In the genomic region with DNA sequence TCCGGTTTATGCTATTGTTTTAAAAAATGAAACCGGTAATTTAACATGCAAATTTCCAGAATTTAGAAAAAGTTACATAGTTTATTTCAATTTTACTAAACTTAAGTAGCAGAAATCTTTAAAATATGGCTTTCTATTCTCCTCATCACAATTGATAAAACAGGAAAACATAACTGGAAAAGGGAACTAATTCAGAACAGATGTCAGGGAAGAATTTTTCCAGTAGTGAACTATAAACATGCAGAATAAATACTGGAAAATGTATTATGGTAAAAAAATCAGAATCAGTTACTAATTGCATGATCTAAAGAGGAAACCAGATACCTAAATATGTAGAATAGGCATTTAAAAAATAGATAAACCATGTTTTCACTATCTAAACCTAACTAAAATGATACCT, we compare ENCODE assay signal across 19 cellular contexts. TPM values are rescaled to one million over a fixed set of nuclear protein-coding genes. Genes with fewer than 3 reads are reported as not detected.
DNase-seq lines count a peak whose midpoint lies in the region; ATAC-seq and TF ChIP-seq lines count a peak whose summit lies in the region.
"Had no signal": no experiment of that assay in that cellular context is flagged by ENCODE, and none has a peak within 500 bp of the region (broad histone marks: within the 10 kb centered on the region; RNA-seq: fewer than 3 reads in every experiment).

No MANE protein-coding gene starts in this region.

- no peak overlapping the region for H2BK120ac ChIP-seq in mesenchymal stem cell (ENCODE audit: low read depth, low read length)

- H3K27me3 ChIP-seq in SK-N-SH (ENCODE audit: insufficient read depth) (no peaks in the 10 kb centered on the region), endodermal cell (ENCODE audit: control insufficient read depth, insufficient read depth, low read length, poor library complexity, severe bottlenecking) (no peaks in the 10 kb centered on the region), mesenchymal stem cell (ENCODE audit: control insufficient read depth in 1 of 2, insufficient read depth in 1 of 2, low read length in 2 of 2) (no peaks in the 10 kb centered on the region)

- no peak for TF ChIP-seq RAD21 in SK-N-SH (IDR thresholded peaks at IDR 0.05; ENCODE audit: low read length)

- H2AK5ac ChIP-seq in mesenchymal stem cell (ENCODE audit: low read length, severe bottlenecking): no peak overlapping the region

- H2BK15ac ChIP-seq in mesenchymal stem cell (ENCODE audit: low read depth, poor library complexity, severe bottlenecking): no peak overlapping the region

- peaks cover 20% of the 10 kb centered on the region for H3K79me2 ChIP-seq in SK-N-SH (ENCODE audit: insufficient read depth)

- ATAC-seq in T-cell (replicated peaks in 1 of 4) (no peak), HG03378 (IDR thresholded peaks at IDR 0.05; ENCODE audit: unreplicated experiment) (no peak)
- ATAC-seq: A549, HCT116 had no signal

- no peak overlapping the region for H3K14ac ChIP-seq in mesenchymal stem cell (ENCODE audit: low read length in 2 of 2)

- no peaks in the 10 kb centered on the region for H3K9me3 Mint-ChIP-seq in endodermal cell
- H3K9me3 Mint-ChIP-seq in osteocyte (ENCODE audit: unreplicated experiment): no peaks in the 10 kb centered on the region
- H3K9me3 Mint-ChIP-seq in T-cell: no peaks in the 10 kb centered on the region
- H3K9me3 Mint-ChIP-seq: H9 had no signal

- H3K4me3 Mint-ChIP-seq in endodermal cell (no peak overlapping the region), osteocyte (ENCODE audit: unreplicated experiment) (no peak overlapping the region), T-cell (no peak overlapping the region)
- H3K4me3 Mint-ChIP-seq: CD4-positive, alpha-beta memory T cell; H9 had no signal

- no peak overlapping the region for H3K23ac ChIP-seq in mesenchymal stem cell (ENCODE audit: low read length in 2 of 2)

- H3K36me3 Mint-ChIP-seq in endodermal cell (ENCODE audit: low read depth) (peaks cover 2% of the 10 kb centered on the region), osteocyte (ENCODE audit: unreplicated experiment) (no peaks in the 10 kb centered on the region), T-cell (peaks cover 2% of the 10 kb centered on the region)

- no peak overlapping the region for H4K8ac ChIP-seq in mesenchymal stem cell (ENCODE audit: low read length)

- H3K36me3 ChIP-seq in SK-N-SH (replicated peaks in 1 of 2; ENCODE audit: control insufficient read depth in 1 of 2, insufficient read depth in 2 of 2, low read length in 1 of 2) (no peaks in the 10 kb centered on the region), endodermal cell (ENCODE audit: control insufficient read depth, insufficient read depth, low read length) (peaks cover 17% of the 10 kb centered on the region), mesenchymal stem cell (ENCODE audit: control insufficient read depth in 1 of 2, insufficient read depth in 2 of 2, low read depth in 1 of 2, low read length in 2 of 2) (no peaks in the 10 kb centered on the region)

- H2BK5ac ChIP-seq in mesenchymal stem cell (ENCODE audit: low read depth, low read length, poor library complexity, severe bottlenecking): no peak overlapping the region

- H3K4me3 ChIP-seq in SK-N-SH (ENCODE audit: low read depth in 2 of 2, low read length in 1 of 2) (no peak overlapping the region), endodermal cell (ENCODE audit: low read length) (peak overlapping the region; percentile 30), mesenchymal stem cell (ENCODE audit: insufficient read depth in 1 of 2, low read depth in 1 of 2, low read length in 2 of 2) (no peak overlapping the region)
- H3K4me3 ChIP-seq: A549, GM23248 had no signal

- H3K4ac ChIP-seq in mesenchymal stem cell (ENCODE audit: low read depth in 1 of 2, low read length in 2 of 2): no peak overlapping the region

- H3K27me3 Mint-ChIP-seq in endodermal cell (ENCODE audit: insufficient read depth): no peaks in the 10 kb centered on the region
- H3K27me3 Mint-ChIP-seq in osteocyte (ENCODE audit: unreplicated experiment): no peaks in the 10 kb centered on the region
- H3K27me3 Mint-ChIP-seq in T-cell: peaks cover 0 to 3% of the 10 kb centered on the region in 2 donors

- POLR2A ChIA-PET in SK-N-SH (lab: Yijun Ruan, JAX) (no interaction called here), T-cell (lab: Charles Lee) (no interaction called here)

- H3K27ac ChIP-seq in SK-N-SH (ENCODE audit: low read depth in 2 of 2, low read length in 1 of 2) (peak overlapping the region in 1 of 2 experiments; percentile 39; a peak in 2 of 4 replicates), endodermal cell (ENCODE audit: low read depth, low read length) (no peak overlapping the region), mesenchymal stem cell (ENCODE audit: low read length, poor library complexity, severe bottlenecking) (no peak overlapping the region)
- H3K27ac ChIP-seq: A549, GM23248 had no signal

- H4K91ac ChIP-seq in mesenchymal stem cell (ENCODE audit: low read length): no peak overlapping the region

- DNase-seq in SK-N-SH (no peak), endodermal cell (no peak), mesenchymal stem cell (no peak), osteocyte (ENCODE audit: extremely low spot score, unreplicated experiment) (no peak), T-cell (no peak), glomerular visceral epithelial cell (ENCODE audit: extremely low spot score) (no peak)
- DNase-seq: 8988T; ACHN; C1 segment of cervical spinal cord; Calu3; CD4-positive, alpha-beta memory T cell; COR-L47; DMS153; DND-41; H9 had no signal

- H3K9me2 ChIP-seq in SK-N-SH: no peaks in the 10 kb centered on the region

- peaks cover 6% of the 10 kb centered on the region for H3K79me1 ChIP-seq in mesenchymal stem cell (replicated peaks; ENCODE audit: low read length, poor library complexity, severe bottlenecking)

- no peak overlapping the region for H3K27ac Mint-ChIP-seq in endodermal cell
- H3K27ac Mint-ChIP-seq in osteocyte (ENCODE audit: unreplicated experiment): peak overlapping the region; percentile 5
- H3K27ac Mint-ChIP-seq in T-cell: no peak overlapping the region

- no peak overlapping the region for H3K18ac ChIP-seq in mesenchymal stem cell (ENCODE audit: low read depth in 1 of 2, low read length in 2 of 2)

- H3K4me2 ChIP-seq in SK-N-SH: no peak overlapping the region
- H3K4me2 ChIP-seq in mesenchymal stem cell (ENCODE audit: low read length, poor library complexity, severe bottlenecking): no peak overlapping the region
- H3K4me2 ChIP-seq: A549 had no signal

- peaks cover 8% of the 10 kb centered on the region for H3F3A ChIP-seq in SK-N-SH (replicated peaks; ENCODE audit: insufficient read depth)

- TF ChIP-seq CTCF in SK-N-SH (IDR thresholded peaks at IDR 0.05): no peak
- no peak for TF ChIP-seq CTCF in endodermal cell (conservative IDR thresholded peaks at IDR 0.05)
- no peak for TF ChIP-seq CTCF in osteocyte (IDR thresholded peaks at IDR 0.05)

- H4K20me1 ChIP-seq in SK-N-SH (ENCODE audit: insufficient read depth): no peaks in the 10 kb centered on the region

- H3K9ac ChIP-seq in SK-N-SH: no peak overlapping the region
- no peak overlapping the region for H3K9ac ChIP-seq in endodermal cell (ENCODE audit: extremely low read depth, low read length, poor library complexity, severe bottlenecking)
- H3K9ac ChIP-seq in mesenchymal stem cell (ENCODE audit: low read length): peak overlapping the region; percentile 40
- H3K9ac ChIP-seq: GM23248 had no signal

- CTCF ChIA-PET in SK-N-SH (lab: Yijun Ruan, JAX) (interaction anchor here (0.6 kb wide), 1 partner anchor 631 kb away, joined by 3 read pairs; no protein-coding TSS in a partner anchor), T-cell (lab: Charles Lee) (no interaction called here)

- H3K4me1 Mint-ChIP-seq in endodermal cell: peaks cover 65% of the 10 kb centered on the region
- H3K4me1 Mint-ChIP-seq in osteocyte (ENCODE audit: unreplicated experiment): peaks cover 25% of the 10 kb centered on the region
- H3K4me1 Mint-ChIP-seq in T-cell: peaks cover 12 to 27% (median 21%) of the 10 kb centered on the region in 3 donors

- no peak for TF ChIP-seq EP300 in SK-N-SH (IDR thresholded peaks at IDR 0.05; ENCODE audit: borderline replicate concordance in 1 of 2, low read depth in 1 of 2, low read length in 1 of 2)

- 59% methylated on average over 2 of the region's 2 CpGs for WGBS in SK-N-SH (ENCODE audit: low lambda C conversion rate)
- WGBS in endodermal cell (ENCODE audit: insufficient coverage in 1 of 2, insufficient read length in 1 of 2), 2 experiments: 97 to 100% methylated on average over 1 to 2 of the region's 2 CpGs
- WGBS in mesenchymal stem cell: no CpG with 5 or more reads among the region's 2 CpGs

- no peak overlapping the region for H2AFZ ChIP-seq in SK-N-SH (ENCODE audit: low read depth)
- no peak overlapping the region for H2AFZ ChIP-seq in mesenchymal stem cell (ENCODE audit: low read depth, low read length)

- H3K9me3 ChIP-seq in SK-N-SH (no peaks in the 10 kb centered on the region), endodermal cell (ENCODE audit: control insufficient read depth, low read length) (no peaks in the 10 kb centered on the region), mesenchymal stem cell (ENCODE audit: control insufficient read depth, low read length) (no peaks in the 10 kb centered on the region)
- H3K9me3 ChIP-seq: A549 had no signal

- H2BK12ac ChIP-seq in mesenchymal stem cell (ENCODE audit: low read length in 2 of 2): no peak overlapping the region

- H3K4me1 ChIP-seq in SK-N-SH (ENCODE audit: control insufficient read depth in 1 of 2, insufficient read depth in 2 of 2, low read depth in 1 of 2, low read length in 1 of 2): peaks cover 26 to 28% of the 10 kb centered on the region in 2 experiments; a peak in 3 of 4 replicates
- no peaks in the 10 kb centered on the region for H3K4me1 ChIP-seq in endodermal cell (ENCODE audit: control insufficient read depth, insufficient read depth, low read length)
- H3K4me1 ChIP-seq in mesenchymal stem cell (ENCODE audit: control insufficient read depth, insufficient read depth, low read depth, low read length): peaks cover 2% of the 10 kb centered on the region

TF ChIP-seq in SK-N-SH, 30 proteins besides CTCF, POLR2A, EP300 and RAD21:
- TF ChIP-seq TEAD4 (IDR thresholded peaks at IDR 0.05; ENCODE audit: borderline replicate concordance, insufficient read depth): no peak
- TF ChIP-seq RXRA (IDR thresholded peaks at IDR 0.05; ENCODE audit: borderline replicate concordance, low read depth): no peak
- peak; percentile 58; the same call in 1 of the 2 replicates for TF ChIP-seq TCF12 (IDR thresholded peaks at IDR 0.05)
- no peak for TF ChIP-seq SMC3 (IDR thresholded peaks at IDR 0.05; ENCODE audit: low read depth, low read length)

RNA-seq across cellular contexts. Expression of a gene that starts 7.3 kb away (rescaled TPM):
- 1.3 and 2.1 TPM in 2 replicates for polyA plus RNA-seq in SK-N-SH (2012; rRNA removed)
- polyA plus RNA-seq in SK-N-SH (2012; cell fraction: cytosol; rRNA removed): 0.67 and 1.8 TPM in 2 replicates
- 4.7 and 10.7 TPM in 2 replicates for polyA plus RNA-seq in SK-N-SH (2012; cell fraction: nucleus; rRNA removed)
- total RNA-seq in endodermal cell: under 1 TPM; 0.37 to 0.75 TPM
- 0.85 TPM for polyA plus RNA-seq in endodermal cell (2013, experiment 1 of 2)
- 1.2 TPM for polyA plus RNA-seq in endodermal cell (2013, experiment 2 of 2)
- 0.32 TPM for polyA plus RNA-seq in mesenchymal stem cell (2013, experiment 1 of 2)
- 0.33 TPM for polyA plus RNA-seq in mesenchymal stem cell (2013, experiment 2 of 2)
- 2.4 and 3.2 TPM in 2 replicates for total RNA-seq in osteocyte
- 10 to 100 TPM in 2 of 5 donors, 1 to 10 TPM in 3; 1.3 to 45.0 (median 1.8) TPM for total RNA-seq in T-cell
